Comparison of ENCODE assay signal across 24 cellular contexts in genomic region chr11:91489989-91490388, GRCh38.
"Had no signal": no experiment of that assay in that cellular context is flagged by ENCODE, and none has a peak within 500 bp of the region (broad histone marks: within the 10 kb centered on the region; RNA-seq: fewer than 3 reads in every experiment).

No MANE protein-coding gene starts in this region.

- H3K27ac ChIP-seq: esophagus muscularis mucosa, hepatocyte, stomach, transverse colon, uterus, VCaP had no signal

- H3K4me2 ChIP-seq: hepatocyte had no signal

- H3K27me3 ChIP-seq: esophagus muscularis mucosa, hepatocyte, stomach, transverse colon, uterus had no signal

- H3K4me3 ChIP-seq: esophagus muscularis mucosa, hepatocyte, mucosa of descending colon, stomach, transverse colon, uterus had no signal

- H3K27me3 Mint-ChIP-seq: activated CD4-positive, alpha-beta T cell treated with anti-CD3 and anti-CD28 coated beads, Interleukin-2, amount 10 ng/mL, durations not matched to agents 7 days and 5 days; activated CD8-positive, alpha-beta T cell treated with anti-CD3 and anti-CD28 coated beads for 36 hours had no signal

- H3K27ac Mint-ChIP-seq: activated CD4-positive, alpha-beta T cell treated with anti-CD3 and anti-CD28 coated beads, Interleukin-2, amount 10 ng/mL, durations not matched to agents 7 days and 5 days; activated CD8-positive, alpha-beta T cell treated with anti-CD3 and anti-CD28 coated beads for 36 hours; activated naive CD4-positive, alpha-beta T cell treated with anti-CD3 and anti-CD28 coated beads, Interleukin-2, amount 50 U/mL, for 72 hours; stimulated activated effector memory CD8-positive, alpha-beta T cell treated with anti-CD3 and anti-CD28 coated beads, Interleukin-12 subunit alpha, Interleukin-12 subunit beta, amount 100 ng/mL, for 72 hours had no signal

- H3K36me3 ChIP-seq: esophagus muscularis mucosa, stomach, transverse colon, uterus had no signal

- H2AFZ ChIP-seq: hepatocyte had no signal

- H3K4me1 Mint-ChIP-seq: activated CD4-positive, alpha-beta T cell treated with anti-CD3 and anti-CD28 coated beads, Interleukin-2, amount 10 ng/mL, durations not matched to agents 7 days and 5 days; stimulated activated effector memory CD8-positive, alpha-beta T cell treated with anti-CD3 and anti-CD28 coated beads, Interleukin-12 subunit alpha, Interleukin-12 subunit beta, amount 100 ng/mL, for 72 hours had no signal

- H3K4me3 Mint-ChIP-seq: activated CD4-positive, alpha-beta T cell treated with anti-CD3 and anti-CD28 coated beads, Interleukin-2, amount 10 ng/mL, durations not matched to agents 7 days and 5 days; activated CD8-positive, alpha-beta T cell treated with anti-CD3 and anti-CD28 coated beads for 36 hours; stimulated activated effector memory CD8-positive, alpha-beta T cell treated with anti-CD3 and anti-CD28 coated beads, Interleukin-12 subunit alpha, Interleukin-12 subunit beta, amount 100 ng/mL, for 72 hours had no signal

- ATAC-seq: activated CD8-positive, alpha-beta T cell treated with anti-CD3 and anti-CD28 coated beads for 36 hours; activated naive CD4-positive, alpha-beta T cell treated with anti-CD3 and anti-CD28 coated beads, Interleukin-2, amount 50 U/mL, for 72 hours; left colon; sciatic nerve; stimulated activated effector memory CD8-positive, alpha-beta T cell treated with anti-CD3 and anti-CD28 coated beads, Interleukin-12 subunit alpha, Interleukin-12 subunit beta, amount 100 ng/mL, for 72 hours had no signal

- H3K36me3 Mint-ChIP-seq: stimulated activated effector memory CD8-positive, alpha-beta T cell treated with anti-CD3 and anti-CD28 coated beads, Interleukin-12 subunit alpha, Interleukin-12 subunit beta, amount 100 ng/mL, for 72 hours had no signal

- H3K9me3 ChIP-seq: mucosa of descending colon, uterus had no signal

- DNase-seq: activated CD4-positive, alpha-beta T cell treated with anti-CD3 and anti-CD28 coated beads, Interleukin-2, amount 10 ng/mL, durations not matched to agents 7 days and 5 days; activated CD4-positive, CD25-positive, alpha-beta regulatory T cell treated with anti-CD3 and anti-CD28 coated beads, Interleukin-2, amount 50 U/mL, for 72 hours; activated CD8-positive, alpha-beta T cell treated with anti-CD3 and anti-CD28 coated beads for 36 hours; activated gamma-delta T cell treated with Interleukin-2 at 50 U/mL for 16 hours; aorta; central memory CD4-positive, alpha-beta T cell; dermis blood vessel endothelial cell; effector memory CD4-positive, alpha-beta T cell; glutamatergic neuron; left colon; mesenchymal stem cell; mucosa of descending colon; small intestine; stimulated activated CD4-positive, alpha-beta T cell treated with anti-CD3 and anti-CD28 coated beads, Interleukin-2, amount 100 ng/mL, for 24 hours; stomach; T-helper 2 cell; transverse colon; uterus had no signal

- H3K4me1 ChIP-seq: esophagus muscularis mucosa, stomach, transverse colon, uterus had no signal
